ENCODE assay signal across 8 cellular contexts in the genomic region with DNA sequence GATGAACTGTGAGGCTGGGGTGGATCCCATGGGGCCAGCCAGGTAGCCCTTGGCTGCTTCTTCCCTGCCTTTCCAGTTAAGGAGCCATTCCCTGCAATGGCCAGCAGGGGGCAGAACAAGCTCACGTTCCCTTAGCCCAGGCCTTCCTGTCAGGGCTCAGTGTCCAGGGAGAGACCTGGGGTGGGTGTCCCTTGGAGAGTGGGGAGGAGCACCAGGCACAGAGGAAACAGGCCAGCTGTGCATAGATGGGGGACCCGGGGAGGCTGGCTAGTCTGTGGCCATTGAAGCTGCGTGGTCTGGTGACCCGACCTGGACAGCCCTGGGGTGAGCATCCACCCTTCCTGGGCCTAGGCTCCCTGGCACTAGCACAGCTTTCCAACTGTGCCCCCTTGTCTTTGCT. TPM values are rescaled to one million over a fixed set of nuclear protein-coding genes. Genes with fewer than 3 reads are reported as not detected.
DNase-seq lines count a peak whose midpoint lies in the region; ATAC-seq and TF ChIP-seq lines count a peak whose summit lies in the region.

No MANE protein-coding gene starts in this region.

- H3K9me3 Mint-ChIP-seq in activated CD4-positive, alpha-beta T cell treated with anti-CD3 and anti-CD28 coated beads, Interleukin-2, amount 10 ng/mL, durations not matched to agents 7 days and 5 days = peaks cover 4% of the 10 kb centered on the region

- H3K36me3 Mint-ChIP-seq in activated CD4-positive, alpha-beta T cell treated with anti-CD3 and anti-CD28 coated beads, Interleukin-2, amount 10 ng/mL, durations not matched to agents 7 days and 5 days (ENCODE audit: low read depth) = peaks cover 4% of the 10 kb centered on the region

- peaks cover 9% of the 10 kb centered on the region for H3K27me3 Mint-ChIP-seq in activated CD4-positive, alpha-beta T cell treated with anti-CD3 and anti-CD28 coated beads, Interleukin-2, amount 10 ng/mL, durations not matched to agents 7 days and 5 days

- peaks cover 20% of the 10 kb centered on the region for H3K4me1 Mint-ChIP-seq in activated CD4-positive, alpha-beta T cell treated with anti-CD3 and anti-CD28 coated beads, Interleukin-2, amount 10 ng/mL, durations not matched to agents 7 days and 5 days

- no peak overlapping the region for H3K4me3 Mint-ChIP-seq in activated CD4-positive, alpha-beta T cell treated with anti-CD3 and anti-CD28 coated beads, Interleukin-2, amount 10 ng/mL, durations not matched to agents 7 days and 5 days

- H3K36me3 ChIP-seq in GM06990 (ENCODE audit: control insufficient read depth, insufficient read depth, low read length) = no peaks in the 10 kb centered on the region
- no peaks in the 10 kb centered on the region for H3K36me3 ChIP-seq in colonic mucosa

- H3K4me3 ChIP-seq in GM06990 (replicated peaks; ENCODE audit: low read depth, low read length) (no peak overlapping the region), colonic mucosa (no peak overlapping the region), lower leg skin (ENCODE audit: low read depth, poor library complexity, severe bottlenecking) (no peak overlapping the region)

- peak; percentile 68 for ATAC-seq in HG03064 (IDR thresholded peaks at IDR 0.05; ENCODE audit: low read depth, unreplicated experiment)

- CTCF ChIA-PET in activated CD4-positive, alpha-beta T cell treated with anti-CD3 and anti-CD28 coated beads, Interleukin-2, amount 10 ng/mL, durations not matched to agents 7 days and 5 days (lab: Charles Lee) = interaction anchor here (0.5 to 25.5 kb wide), 43 partner anchors 12 to 803 kb away, joined by 3 to 475 read pairs (median 4); a partner anchor contains a TSS

- no peaks in the 10 kb centered on the region for H3K9me3 ChIP-seq in colonic mucosa

- POLR2A ChIA-PET in activated CD4-positive, alpha-beta T cell treated with anti-CD3 and anti-CD28 coated beads, Interleukin-2, amount 10 ng/mL, durations not matched to agents 7 days and 5 days (lab: Charles Lee) = interaction anchor here (1.9 kb wide), 1 partner anchor 207 kb away, joined by 10 read pairs; a partner anchor contains a TSS

- no peaks in the 10 kb centered on the region for H3K4me1 ChIP-seq in colonic mucosa

- DNase-seq in GM06990 (ENCODE audit: extremely low read depth, insufficient read length) = peak; percentile 43
- peak; percentile 48 for DNase-seq in NCI-H510A (lab: John Stamatoyannopoulos, UW)
- DNase-seq in activated CD4-positive, alpha-beta T cell treated with anti-CD3 and anti-CD28 coated beads, Interleukin-2, amount 10 ng/mL, durations not matched to agents 7 days and 5 days = peak; percentile 84
- DNase-seq in colonic mucosa = peak; percentile 86
- DNase-seq in lower leg skin (ENCODE audit: low spot score in 2 of 2) = peak; percentile 73 to 97
- peak; percentile 62 for DNase-seq in stimulated activated CD8-positive, alpha-beta memory T cell treated with anti-CD3 and anti-CD28 coated beads, Interleukin-12 subunit alpha, Interleukin-12 subunit beta, amount 100 ng/mL, for 1 hour (ENCODE audit: low read depth)
- DNase-seq in GF-D8 (lab: John Stamatoyannopoulos, UW) = no peak

- intact Hi-C loops in colonic mucosa (cut with DNase I) (loop anchor here (1.0 to 5.0 kb wide), 2 partner anchors 135 to 207 kb away; a partner anchor contains a TSS), lower leg skin (cut with DNase I; ENCODE audit: low total_unique reads) (loop anchor here (2.0 kb wide), 1 partner anchor 208 kb away; a partner anchor contains a TSS)

- H3K9ac ChIP-seq in colonic mucosa (ENCODE audit: low read depth in 2 of 2, low read length in 2 of 2) = no peak overlapping the region

- no peak for TF ChIP-seq POLR2A in lower leg skin (IDR thresholded peaks at IDR 0.05)

- peak overlapping the region; percentile 4 for H3K27ac ChIP-seq in colonic mucosa

- peak overlapping the region; percentile 80 for H3K27ac Mint-ChIP-seq in activated CD4-positive, alpha-beta T cell treated with anti-CD3 and anti-CD28 coated beads, Interleukin-2, amount 10 ng/mL, durations not matched to agents 7 days and 5 days

- TF ChIP-seq CTCF in GM06990 (IDR thresholded peaks at IDR 0.05; ENCODE audit: insufficient read depth, low read length, poor library complexity, severe bottlenecking) = peak; percentile 93
- peak; percentile 96 for TF ChIP-seq CTCF in colonic mucosa (IDR thresholded peaks at IDR 0.05)
- peak in 1 of 3 donors; percentile 85 for TF ChIP-seq CTCF in lower leg skin (IDR thresholded peaks at IDR 0.05)

- WGBS in lower leg skin, 2 donors = 22 to 46% methylated on average over 4 of the region's 4 CpGs

- H3K27me3 ChIP-seq in GM06990 (replicated peaks; ENCODE audit: control insufficient read depth, insufficient read depth, low read length) (no peaks in the 10 kb centered on the region), colonic mucosa (no peaks in the 10 kb centered on the region)

RNA-seq across cellular contexts. Expression of a gene that starts 13.2 kb away (rescaled TPM):
- total RNA-seq in activated CD4-positive, alpha-beta T cell treated with anti-CD3 and anti-CD28 coated beads, Interleukin-2, amount 10 ng/mL, durations not matched to agents 7 days and 5 days = not detected
- total RNA-seq in colonic mucosa (100 to 1,000 TPM; 283 to 290 TPM), lower leg skin (not detected)

RNA-seq across cellular contexts. Expression of a gene that starts 36.1 kb away (rescaled TPM):
- total RNA-seq in activated CD4-positive, alpha-beta T cell treated with anti-CD3 and anti-CD28 coated beads, Interleukin-2, amount 10 ng/mL, durations not matched to agents 7 days and 5 days = 1 to 10 TPM; 6.3 to 8.2 TPM
- total RNA-seq in colonic mucosa = 10 to 100 TPM in 1 of 2 donors, 1 to 10 TPM in 1; 4.9 to 24.6 TPM
- total RNA-seq in lower leg skin = 100 to 1,000 TPM in 3 of 4 donors, 10 to 100 TPM in 1; 68.7 to 213 (median 137) TPM

Comparison
In these comparisons a context has a peak if more than half of its experiments do, and no peak if none do; other contexts are left out.
1. RNA of a gene that starts 13.2 kb away (total RNA-seq): 283 to 290 TPM in colonic mucosa; not detected in activated CD4-positive, alpha-beta T cell treated with anti-CD3 and anti-CD28 coated beads, Interleukin-2, amount 10 ng/mL, durations not matched to agents 7 days and 5 days and not detected in lower leg skin; every median in the first group is over 100 times any median in the second.